Comparison of ENCODE assay signal across 12 cellular contexts in the genomic region with DNA sequence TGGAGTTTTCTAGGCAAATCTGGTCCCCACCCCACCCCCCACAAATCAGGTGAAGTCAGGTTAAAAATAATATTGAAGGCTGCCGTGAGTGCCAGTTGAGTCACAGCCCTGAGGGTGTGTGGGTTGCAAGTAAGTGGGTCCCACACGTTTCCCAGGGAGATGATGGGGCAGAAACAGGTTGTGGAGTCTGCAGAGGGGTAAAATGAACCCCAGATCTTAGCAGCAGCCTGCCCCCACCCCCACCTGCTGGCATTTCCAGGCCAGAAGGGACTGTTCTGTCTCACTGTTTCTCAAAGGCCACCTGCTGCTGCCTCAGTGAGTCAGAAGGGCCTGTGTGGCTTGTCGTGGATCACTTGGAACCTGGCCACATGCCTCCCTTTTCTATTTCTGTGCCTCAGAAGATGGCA. TPM values are rescaled to one million over a fixed set of nuclear protein-coding genes. Genes with fewer than 3 reads are reported as not detected.
A peak's percentile ranks its signal among the peaks of the same experiment; 100 is the strongest.
DNase-seq lines count a peak whose midpoint lies in the region; ATAC-seq, FAIRE-seq and TF ChIP-seq lines count a peak whose summit lies in the region.
"Had no signal": no experiment of that assay in that cellular context is flagged by ENCODE, and none has a peak within 500 bp of the region (broad histone marks: within the 10 kb centered on the region; RNA-seq: fewer than 3 reads in every experiment).

No MANE protein-coding gene starts in this region.

- peak; percentile 70 for ATAC-seq in HCT116

- H3K36me3 ChIP-seq in HCT116 (ENCODE audit: control insufficient read depth in 1 of 2, insufficient read depth in 2 of 2, low read length in 2 of 2) (no peaks in the 10 kb centered on the region), astrocyte (ENCODE audit: insufficient read depth, low read length) (no peaks in the 10 kb centered on the region), osteoblast (ENCODE audit: insufficient read depth, low read length) (no peaks in the 10 kb centered on the region)

- CTCF ChIA-PET in HCT116 (lab: Charles Lee), result interaction anchor here (1.8 kb wide), 1 partner anchor 11 kb away, joined by 7 read pairs; no protein-coding TSS in a partner anchor

- BruUV-seq in HCT116 (replicated peaks; lab: Mats Ljungman, UMichigan), result no TSS peak

- H3K27me3 ChIP-seq in HCT116 (ENCODE audit: insufficient read depth, low read length) (no peaks in the 10 kb centered on the region), astrocyte (ENCODE audit: insufficient read depth, low read length) (no peaks in the 10 kb centered on the region), osteoblast (ENCODE audit: insufficient read depth, low read length) (no peaks in the 10 kb centered on the region)

- peaks cover 19 to 53% of the 10 kb centered on the region in 2 experiments for H3K4me1 ChIP-seq in HCT116 (ENCODE audit: control insufficient read depth in 1 of 2, insufficient read depth in 2 of 2, low read length in 2 of 2)
- H3K4me1 ChIP-seq in astrocyte (ENCODE audit: insufficient read depth, low read length), result peaks cover 18% of the 10 kb centered on the region
- no peaks in the 10 kb centered on the region for H3K4me1 ChIP-seq in osteoblast (ENCODE audit: insufficient read depth, low read length)

- DNase-seq in HCT116 (ENCODE audit: low read depth, low spot score) (peak; percentile 37), astrocyte (ENCODE audit: low read depth) (no peak), osteoblast (ENCODE audit: insufficient read length, low spot score, missing footprints) (no peak), glutamatergic neuron (no peak), HuH-7.5 (ENCODE audit: low spot score) (no peak), activated gamma-delta T cell (lab: John Stamatoyannopoulos, UW) (no peak)
- peak; percentile 62 for DNase-seq in stimulated activated CD4-positive, alpha-beta T cell treated with anti-CD3 and anti-CD28 coated beads, Interleukin-2, amount 100 ng/mL, for 4 hours (ENCODE audit: low read depth)

- H3K27ac Mint-ChIP-seq in T-helper 1 cell treated with Interleukin-12 subunit alpha and Interleukin-12 subunit beta and Interleukin-4 antibody, amounts not matched to agents 30 μg/mL and 1 μg/mL, for 36 hours, result peak overlapping the region; percentile 27
- H3K27ac Mint-ChIP-seq in astrocyte (ENCODE audit: unreplicated experiment) (peak overlapping the region; percentile 26), glutamatergic neuron (ENCODE audit: unreplicated experiment) (no peak overlapping the region)
- H3K27ac Mint-ChIP-seq: mesothelial cell of epicardium had no signal

- intact Hi-C loops in HCT116 (cut with micrococcal nuclease), result no loop called here

- H3K79me2 ChIP-seq in HCT116 (ENCODE audit: insufficient read depth, low read length), result no peaks in the 10 kb centered on the region
- no peaks in the 10 kb centered on the region for H3K79me2 ChIP-seq in astrocyte (ENCODE audit: insufficient read depth, low read length)
- H3K79me2 ChIP-seq in osteoblast (ENCODE audit: insufficient read depth, low read length), result no peaks in the 10 kb centered on the region

- H2AFZ ChIP-seq in HCT116 (ENCODE audit: low read depth, low read length, poor library complexity, severe bottlenecking) (peak overlapping the region; percentile 4), astrocyte (ENCODE audit: low read depth, low read length) (no peak overlapping the region), osteoblast (ENCODE audit: low read length) (no peak overlapping the region)

- no peaks in the 10 kb centered on the region for H3K9me3 Mint-ChIP-seq in T-helper 1 cell treated with Interleukin-12 subunit alpha and Interleukin-12 subunit beta and Interleukin-4 antibody, amounts not matched to agents 30 μg/mL and 1 μg/mL, for 36 hours
- H3K9me3 Mint-ChIP-seq in astrocyte (ENCODE audit: unreplicated experiment), result no peaks in the 10 kb centered on the region
- H3K9me3 Mint-ChIP-seq in glutamatergic neuron (ENCODE audit: unreplicated experiment), result peaks cover 2% of the 10 kb centered on the region
- H3K9me3 Mint-ChIP-seq: central memory CD8-positive, alpha-beta T cell; mesothelial cell of epicardium had no signal

- POLR2A ChIA-PET in HCT116 (lab: Charles Lee), result interaction anchor here (1.5 kb wide), 1 partner anchor 137 kb away, joined by 3 read pairs; no protein-coding TSS in a partner anchor

- no peak overlapping the region for H3K4me3 Mint-ChIP-seq in T-helper 1 cell treated with Interleukin-12 subunit alpha and Interleukin-12 subunit beta and Interleukin-4 antibody, amounts not matched to agents 30 μg/mL and 1 μg/mL, for 36 hours
- H3K4me3 Mint-ChIP-seq in astrocyte (ENCODE audit: unreplicated experiment) (no peak overlapping the region), glutamatergic neuron (ENCODE audit: unreplicated experiment) (no peak overlapping the region)
- H3K4me3 Mint-ChIP-seq: mesothelial cell of epicardium had no signal

- RAD21 ChIA-PET in HCT116 (lab: Charles Lee; ENCODE audit: low non-redundant PET in 1 of 2, low total read pairs in 2 of 2, uncharacterized antibody in 2 of 2, unreplicated experiment in 2 of 2), result no interaction called here

- H3K9ac ChIP-seq in HCT116 (ENCODE audit: low read length), result peak overlapping the region; percentile 2; the same call in 1 of the 2 replicates
- no peak overlapping the region for H3K9ac ChIP-seq in astrocyte (ENCODE audit: low read length)

- H3K27ac ChIP-seq in HCT116 (ENCODE audit: low read depth, low read length) (peak overlapping the region; percentile 32; the same call in 1 of the 2 replicates), astrocyte (ENCODE audit: low read depth, low read length) (no peak overlapping the region), osteoblast (ENCODE audit: low read depth, low read length) (no peak overlapping the region)
- H3K27ac ChIP-seq: HL-60 had no signal

- no peak for TF ChIP-seq RAD21 in HCT116 (IDR thresholded peaks at IDR 0.05; ENCODE audit: low read depth)

- H3K27me3 Mint-ChIP-seq in T-helper 1 cell treated with Interleukin-12 subunit alpha and Interleukin-12 subunit beta and Interleukin-4 antibody, amounts not matched to agents 30 μg/mL and 1 μg/mL, for 36 hours (ENCODE audit: low read depth), result no peaks in the 10 kb centered on the region
- H3K27me3 Mint-ChIP-seq in astrocyte (ENCODE audit: low read depth, unreplicated experiment) (no peaks in the 10 kb centered on the region), glutamatergic neuron (ENCODE audit: unreplicated experiment) (peaks cover 6% of the 10 kb centered on the region)
- H3K27me3 Mint-ChIP-seq: CD4-positive, CD25-positive, alpha-beta regulatory T cell; central memory CD8-positive, alpha-beta T cell had no signal

- peaks cover 3% of the 10 kb centered on the region for H3K36me3 Mint-ChIP-seq in T-helper 1 cell treated with Interleukin-12 subunit alpha and Interleukin-12 subunit beta and Interleukin-4 antibody, amounts not matched to agents 30 μg/mL and 1 μg/mL, for 36 hours (ENCODE audit: low read depth)
- H3K36me3 Mint-ChIP-seq in astrocyte (ENCODE audit: low read depth, unreplicated experiment) (no peaks in the 10 kb centered on the region), glutamatergic neuron (ENCODE audit: unreplicated experiment) (no peaks in the 10 kb centered on the region)
- H3K36me3 Mint-ChIP-seq: CD4-positive, CD25-positive, alpha-beta regulatory T cell; mesothelial cell of epicardium had no signal

- TF ChIP-seq POLR2A in HCT116 (IDR thresholded peaks at IDR 0.05; ENCODE audit: borderline replicate concordance, extremely low read depth, insufficient read depth, insufficient read length), result no peak

- no peaks in the 10 kb centered on the region for H3K9me2 ChIP-seq in HCT116 (ENCODE audit: insufficient read depth)

- H3K9me3 ChIP-seq in HCT116 (ENCODE audit: control insufficient read depth in 1 of 2, insufficient read depth in 1 of 2, low read depth in 1 of 2, low read length in 2 of 2) (no peaks in the 10 kb centered on the region), astrocyte (ENCODE audit: insufficient read depth, low read depth, low read length) (no peaks in the 10 kb centered on the region), osteoblast (ENCODE audit: low read depth, low read length) (no peaks in the 10 kb centered on the region)

- peak overlapping the region; percentile 64 for H3K4me2 ChIP-seq in HCT116 (ENCODE audit: low read length)
- H3K4me2 ChIP-seq in astrocyte (ENCODE audit: low read length), result peak overlapping the region; percentile 24
- no peak overlapping the region for H3K4me2 ChIP-seq in osteoblast (ENCODE audit: insufficient read depth, low read length)

- H4K20me1 ChIP-seq in HCT116 (ENCODE audit: insufficient read depth), result no peaks in the 10 kb centered on the region
- H4K20me1 ChIP-seq in astrocyte (ENCODE audit: insufficient read depth, low read length), result no peaks in the 10 kb centered on the region
- H4K20me1 ChIP-seq in osteoblast (ENCODE audit: insufficient read depth, low read length), result no peaks in the 10 kb centered on the region

- FAIRE-seq in astrocyte (lab: Jason Lieb, UNC), result no peak

- peaks cover 60% of the 10 kb centered on the region for H3K4me1 Mint-ChIP-seq in T-helper 1 cell treated with Interleukin-12 subunit alpha and Interleukin-12 subunit beta and Interleukin-4 antibody, amounts not matched to agents 30 μg/mL and 1 μg/mL, for 36 hours (ENCODE audit: low read depth)
- H3K4me1 Mint-ChIP-seq in astrocyte (ENCODE audit: low read depth, unreplicated experiment) (peaks cover 46% of the 10 kb centered on the region), glutamatergic neuron (ENCODE audit: low read depth, unreplicated experiment) (peaks cover 4% of the 10 kb centered on the region)

- H3K4me3 ChIP-seq in HCT116 (replicated peaks in 1 of 2; ENCODE audit: low read depth in 1 of 2, low read length in 2 of 2) (peak overlapping the region in 1 of 2 experiments; percentile 9; a peak in 2 of 4 replicates), astrocyte (ENCODE audit: insufficient read depth, low read depth, low read length) (no peak overlapping the region), osteoblast (ENCODE audit: insufficient read depth, low read length) (no peak overlapping the region)

- no peak for TF ChIP-seq CTCF in HCT116 (IDR thresholded peaks at IDR 0.05 in 2 of 3, conservative IDR thresholded peaks at IDR 0.05 in 1 of 3; ENCODE audit: borderline replicate concordance in 1 of 3, insufficient read depth in 1 of 3, low read depth in 2 of 3, low read length in 2 of 3)
- TF ChIP-seq CTCF in astrocyte (IDR thresholded peaks at IDR 0.05; ENCODE audit: insufficient read depth, low read depth, low read length), result no peak
- TF ChIP-seq CTCF in osteoblast (IDR thresholded peaks at IDR 0.05; ENCODE audit: extremely low read depth, low read depth, low read length), result no peak
- TF ChIP-seq CTCF in glutamatergic neuron (IDR thresholded peaks at IDR 0.05; ENCODE audit: partially characterized antibody, unreplicated experiment), result no peak

TF ChIP-seq in HCT116, 20 proteins besides CTCF, POLR2A, EP300 and RAD21 (continues in another document):
- TF ChIP-seq YY1 (IDR thresholded peaks at IDR 0.05; ENCODE audit: extremely low read depth, insufficient replicate concordance, low read depth, low read length) (no peak), TCF7L2 (IDR thresholded peaks at IDR 0.05; ENCODE audit: borderline replicate concordance, extremely low read depth, insufficient read depth, insufficient read length) (peak; percentile 14), EZH2phosphoT487 (IDR thresholded peaks at IDR 0.05; ENCODE audit: borderline replicate concordance) (no peak), FOSL1 (IDR thresholded peaks at IDR 0.05; ENCODE audit: low read depth) (no peak)

RNA-seq across cellular contexts. Expression of gene SMNDC1, which starts 59.8 kb away (rescaled TPM):
- total RNA-seq in HCT116 (2021; ENCODE audit: unreplicated experiment), result 61.7 TPM
- 21.9 and 23.6 TPM in 2 replicates for polyA plus RNA-seq in HCT116 (2012)
- total RNA-seq in astrocyte, result 40.8 and 46.7 TPM in 2 replicates
- total RNA-seq in osteoblast, result 6.9 and 10.3 TPM in 2 replicates
- 37.1 TPM for total RNA-seq in glutamatergic neuron (ENCODE audit: unreplicated experiment)

Comparison
In these comparisons a context has a peak if more than half of its experiments do, and no peak if none do; other contexts are left out.
1. DNase-seq: peak in HCT116 (single experiment) and stimulated activated CD4-positive, alpha-beta T cell treated with anti-CD3 and anti-CD28 coated beads, Interleukin-2, amount 100 ng/mL, for 4 hours (single experiment); none in astrocyte (single experiment), osteoblast (single experiment), glutamatergic neuron (single experiment), HuH-7.5 (single experiment) and activated gamma-delta T cell (single experiment).